In the genomic region with DNA sequence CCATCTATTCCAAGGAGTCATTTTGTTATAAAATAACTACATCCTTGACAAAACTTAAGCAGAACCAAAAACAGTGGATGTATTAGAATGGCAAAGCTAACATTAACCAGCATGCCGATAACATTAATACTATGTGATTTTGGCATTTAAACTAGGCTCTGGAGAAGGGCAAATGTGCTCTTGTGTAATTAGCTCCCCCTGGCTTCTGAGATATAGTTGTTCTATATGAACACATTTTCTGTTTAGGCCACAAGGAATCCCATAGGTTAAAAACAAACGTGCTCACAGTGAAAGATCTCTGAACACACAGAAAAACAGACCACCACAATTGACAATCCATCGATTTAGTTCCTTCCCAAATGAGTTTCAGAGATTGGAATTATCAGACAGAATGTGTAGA, we compare ENCODE assay signal across 9 cellular contexts. TPM values are rescaled to one million over a fixed set of nuclear protein-coding genes. Genes with fewer than 3 reads are reported as not detected.
DNase-seq lines count a peak whose midpoint lies in the region; ATAC-seq and TF ChIP-seq lines count a peak whose summit lies in the region.
"Had no signal": no experiment of that assay in that cellular context is flagged by ENCODE, and none has a peak within 500 bp of the region (broad histone marks: within the 10 kb centered on the region; RNA-seq: fewer than 3 reads in every experiment).

No MANE protein-coding gene starts in this region.

- peak; percentile 59 for TF ChIP-seq CTCF in chondrocyte (IDR thresholded peaks at IDR 0.05)

- no peaks in the 10 kb centered on the region for H3K27me3 Mint-ChIP-seq in activated CD4-positive, alpha-beta memory T cell treated with anti-CD3 and anti-CD28 coated beads, Interleukin-2, amount 10 ng/mL, durations not matched to agents 7 days and 5 days
- H3K27me3 Mint-ChIP-seq in activated CD4-positive, alpha-beta memory T cell treated with anti-CD3 and anti-CD28 coated beads for 36 hours: no peaks in the 10 kb centered on the region
- no peaks in the 10 kb centered on the region for H3K27me3 Mint-ChIP-seq in chondrocyte (ENCODE audit: low read depth)

- CTCF ChIA-PET in activated CD4-positive, alpha-beta memory T cell treated with anti-CD3 and anti-CD28 coated beads, Interleukin-2, amount 10 ng/mL, durations not matched to agents 7 days and 5 days (lab: Charles Lee): interaction anchor here (0.7 to 0.9 kb wide), 3 partner anchors 9 to 130 kb away, joined by 3 read pairs; no protein-coding TSS in a partner anchor
- CTCF ChIA-PET in activated CD4-positive, alpha-beta memory T cell treated with anti-CD3 and anti-CD28 coated beads for 36 hours (lab: Charles Lee): interaction anchor here (0.8 to 1.4 kb wide), 3 partner anchors 16 to 174 kb away, joined by 3 to 4 read pairs (median 3); a partner anchor contains a TSS

- peaks cover 11% of the 10 kb centered on the region for H3K36me3 Mint-ChIP-seq in activated CD4-positive, alpha-beta memory T cell treated with anti-CD3 and anti-CD28 coated beads, Interleukin-2, amount 10 ng/mL, durations not matched to agents 7 days and 5 days (ENCODE audit: low read depth)
- H3K36me3 Mint-ChIP-seq in activated CD4-positive, alpha-beta memory T cell treated with anti-CD3 and anti-CD28 coated beads for 36 hours: peaks cover 5% of the 10 kb centered on the region
- H3K36me3 Mint-ChIP-seq in chondrocyte (ENCODE audit: low read depth): peaks cover 2% of the 10 kb centered on the region

- H3K4me1 Mint-ChIP-seq in activated CD4-positive, alpha-beta memory T cell treated with anti-CD3 and anti-CD28 coated beads, Interleukin-2, amount 10 ng/mL, durations not matched to agents 7 days and 5 days: peaks cover 11% of the 10 kb centered on the region
- H3K4me1 Mint-ChIP-seq in activated CD4-positive, alpha-beta memory T cell treated with anti-CD3 and anti-CD28 coated beads for 36 hours (ENCODE audit: low read depth): peaks cover 2% of the 10 kb centered on the region
- no peaks in the 10 kb centered on the region for H3K4me1 Mint-ChIP-seq in chondrocyte (ENCODE audit: low read depth)

- no peak overlapping the region for H3K4me3 Mint-ChIP-seq in activated CD4-positive, alpha-beta memory T cell treated with anti-CD3 and anti-CD28 coated beads, Interleukin-2, amount 10 ng/mL, durations not matched to agents 7 days and 5 days
- H3K4me3 Mint-ChIP-seq in activated CD4-positive, alpha-beta memory T cell treated with anti-CD3 and anti-CD28 coated beads for 36 hours: no peak overlapping the region
- H3K4me3 Mint-ChIP-seq in chondrocyte (ENCODE audit: unreplicated experiment): no peak overlapping the region

- intact Hi-C loops in activated CD4-positive, alpha-beta memory T cell treated with anti-CD3 and anti-CD28 coated beads for 36 hours (cut with micrococcal nuclease): loop anchor here (5.0 kb wide), 1 partner anchor 173 kb away; a partner anchor contains a TSS

- POLR2A ChIA-PET in activated CD4-positive, alpha-beta memory T cell treated with anti-CD3 and anti-CD28 coated beads, Interleukin-2, amount 10 ng/mL, durations not matched to agents 7 days and 5 days (lab: Charles Lee): interaction anchor here (0.7 kb wide), 1 partner anchor 66 kb away, joined by 3 read pairs; a partner anchor contains a TSS
- POLR2A ChIA-PET in activated CD4-positive, alpha-beta memory T cell treated with anti-CD3 and anti-CD28 coated beads for 36 hours (lab: Charles Lee): no interaction called here

- H3K27ac Mint-ChIP-seq in activated CD4-positive, alpha-beta memory T cell treated with anti-CD3 and anti-CD28 coated beads, Interleukin-2, amount 10 ng/mL, durations not matched to agents 7 days and 5 days: peak overlapping the region; percentile 8
- no peak overlapping the region for H3K27ac Mint-ChIP-seq in activated CD4-positive, alpha-beta memory T cell treated with anti-CD3 and anti-CD28 coated beads for 36 hours
- H3K27ac Mint-ChIP-seq in chondrocyte (ENCODE audit: unreplicated experiment): no peak overlapping the region

- ATAC-seq in GM21423 (IDR thresholded peaks at IDR 0.05; ENCODE audit: unreplicated experiment): no peak

- H3K9me3 Mint-ChIP-seq in activated CD4-positive, alpha-beta memory T cell treated with anti-CD3 and anti-CD28 coated beads, Interleukin-2, amount 10 ng/mL, durations not matched to agents 7 days and 5 days: no peaks in the 10 kb centered on the region
- no peaks in the 10 kb centered on the region for H3K9me3 Mint-ChIP-seq in activated CD4-positive, alpha-beta memory T cell treated with anti-CD3 and anti-CD28 coated beads for 36 hours
- H3K9me3 Mint-ChIP-seq in chondrocyte (ENCODE audit: low read depth): no peaks in the 10 kb centered on the region

- DNase-seq in activated CD4-positive, alpha-beta memory T cell treated with anti-CD3 and anti-CD28 coated beads, Interleukin-2, amount 10 ng/mL, durations not matched to agents 7 days and 5 days: no peak
- no peak for DNase-seq in activated CD4-positive, alpha-beta memory T cell treated with anti-CD3 and anti-CD28 coated beads for 36 hours
- DNase-seq in NCI-H1417 (lab: John Stamatoyannopoulos, UW): peak in 2 of 3 experiments; percentile 0 to 9
- no peak for DNase-seq in chondrocyte (ENCODE audit: low spot score)
- peak; percentile 30 for DNase-seq in renal cortical epithelial cell (ENCODE audit: low read depth)
- no peak for DNase-seq in NCI-H1092 treated with DMSO at 0.1 percent for 48 hours (lab: John Stamatoyannopoulos, UW)
- no peak for DNase-seq in medulla oblongata (ENCODE audit: extremely low spot score)
- DNase-seq: Right ventricle myocardium superior had no signal

RNA-seq across cellular contexts. Expression of a gene that starts 57.4 kb away (rescaled TPM):
- total RNA-seq in activated CD4-positive, alpha-beta memory T cell treated with anti-CD3 and anti-CD28 coated beads, Interleukin-2, amount 10 ng/mL, durations not matched to agents 7 days and 5 days: 10 to 100 TPM; 37.2 to 38.8 TPM
- 10 to 100 TPM; 46.3 to 51.7 TPM for total RNA-seq in activated CD4-positive, alpha-beta memory T cell treated with anti-CD3 and anti-CD28 coated beads for 36 hours
- total RNA-seq in chondrocyte (13.6 to 20.0 TPM (median 15.6 TPM) in 3 replicates), renal cortical epithelial cell (16.0 and 20.5 TPM in 2 replicates)

Comparison
In these comparisons a context has a peak if more than half of its experiments do, and no peak if none do; other contexts are left out.
1. DNase-seq: peak in NCI-H1417 (2 of 3) and renal cortical epithelial cell (single experiment); none in activated CD4-positive, alpha-beta memory T cell treated with anti-CD3 and anti-CD28 coated beads, Interleukin-2, amount 10 ng/mL, durations not matched to agents 7 days and 5 days (single experiment), activated CD4-positive, alpha-beta memory T cell treated with anti-CD3 and anti-CD28 coated beads for 36 hours (single experiment), chondrocyte (single experiment), NCI-H1092 treated with DMSO at 0.1 percent for 48 hours (single experiment) and medulla oblongata (single experiment).